ENCODE assay signal across 27 cellular contexts in the genomic region with DNA sequence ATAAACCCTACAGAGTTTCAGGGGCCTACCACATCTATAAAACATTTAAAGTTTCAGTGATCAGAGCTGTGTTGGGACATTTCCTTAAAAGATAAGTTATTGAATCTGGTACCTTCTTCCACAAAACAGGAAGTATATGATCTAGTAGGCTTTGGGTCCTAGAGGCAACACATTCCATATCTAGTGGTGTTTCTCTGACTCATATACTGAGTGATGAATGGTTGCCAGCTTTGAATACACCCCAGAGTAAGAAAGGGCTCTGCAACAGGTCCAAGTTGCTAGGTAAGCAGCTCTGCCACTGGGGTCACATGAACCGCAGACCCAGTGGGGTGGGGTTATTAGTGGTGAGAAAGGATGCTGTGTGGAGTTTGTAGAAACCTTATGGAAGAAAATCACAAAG.
"Had no signal": no experiment of that assay in that cellular context is flagged by ENCODE, and none has a peak within 500 bp of the region (broad histone marks: within the 10 kb centered on the region; RNA-seq: fewer than 3 reads in every experiment).

No MANE protein-coding gene starts in this region.

- ATAC-seq: activated naive CD4-positive, alpha-beta T cell treated with anti-CD3 and anti-CD28 coated beads, Interleukin-2, amount 50 U/mL, for 72 hours; activated naive CD8-positive, alpha-beta T cell treated with anti-CD3 and anti-CD28 coated beads, Interleukin-2, amount 50 U/mL, for 24 hours; activated T-cell treated with anti-CD3 and anti-CD28 coated beads, Interleukin-2, amount 50 U/mL, for 4 hours; body of pancreas had no signal

- H3K27ac Mint-ChIP-seq: activated CD4-positive, alpha-beta memory T cell treated with anti-CD3 and anti-CD28 coated beads for 36 hours; activated CD4-positive, alpha-beta T cell treated with anti-CD3 and anti-CD28 coated beads, Interleukin-2, amount 10 ng/mL, durations not matched to agents 7 days and 5 days; activated naive CD4-positive, alpha-beta T cell treated with anti-CD3 and anti-CD28 coated beads, Interleukin-2, amount 50 U/mL, for 72 hours; activated naive CD8-positive, alpha-beta T cell treated with anti-CD3 and anti-CD28 coated beads, Interleukin-2, amount 50 U/mL, for 24 hours; T-helper 1 cell treated with Interleukin-12 subunit alpha and Interleukin-12 subunit beta and Interleukin-4 antibody, amounts not matched to agents 30 μg/mL and 1 μg/mL, for 36 hours had no signal

- H3K36me3 ChIP-seq: ascending aorta, cardiac muscle cell, MG63, SJSA1 had no signal

- H3K4me1 ChIP-seq: ascending aorta, body of pancreas, SJSA1 had no signal

- H3K4me3 Mint-ChIP-seq: activated CD4-positive, alpha-beta memory T cell treated with anti-CD3 and anti-CD28 coated beads for 36 hours; activated CD4-positive, alpha-beta T cell treated with anti-CD3 and anti-CD28 coated beads, Interleukin-2, amount 10 ng/mL, durations not matched to agents 7 days and 5 days; activated naive CD8-positive, alpha-beta T cell treated with anti-CD3 and anti-CD28 coated beads, Interleukin-2, amount 50 U/mL, for 24 hours; activated T-cell treated with anti-CD3 and anti-CD28 coated beads, Interleukin-2, amount 50 U/mL, for 4 hours; T-helper 1 cell treated with Interleukin-12 subunit alpha and Interleukin-12 subunit beta and Interleukin-4 antibody, amounts not matched to agents 30 μg/mL and 1 μg/mL, for 36 hours had no signal

- H3K9me3 ChIP-seq: ascending aorta, body of pancreas, MG63, SJSA1 had no signal

- H3K9ac ChIP-seq: KMS-11 had no signal

- H3K27ac ChIP-seq: ascending aorta, body of pancreas, cardiac muscle cell, KMS-11, PC-9, SJSA1, VCaP had no signal

- H3K27me3 ChIP-seq: ascending aorta, body of pancreas, cardiac muscle cell, MG63, SJSA1 had no signal

- DNase-seq: activated CD4-positive, alpha-beta memory T cell treated with anti-CD3 and anti-CD28 coated beads for 36 hours; activated CD4-positive, alpha-beta T cell treated with anti-CD3 and anti-CD28 coated beads, Interleukin-2, amount 10 ng/mL, durations not matched to agents 7 days and 5 days; activated CD4-positive, CD25-positive, alpha-beta regulatory T cell; activated CD8-positive, alpha-beta memory T cell treated with anti-CD3 and anti-CD28 coated beads for 24 hours; activated effector memory CD4-positive, alpha-beta T cell treated with anti-CD3 and anti-CD28 coated beads, Interleukin-2, amount 50 U/mL, for 16 hours; activated naive CD4-positive, alpha-beta T cell treated with Interleukin-2 at 50 U/mL for 16 hours; activated naive CD8-positive, alpha-beta T cell treated with anti-CD3 and anti-CD28 coated beads, Interleukin-2, amount 50 U/mL, for 24 hours; activated T-cell treated with anti-CD3 and anti-CD28 coated beads, Interleukin-2, amount 50 U/mL, for 4 hours; amniotic stem cell; body of pancreas; MG63; NCI-H1105 treated with DMSO at 0.1 percent for 48 hours; NCI-H1436 treated with DMSO at 0.1 percent for 48 hours; NCI-H187; NCI-H2081; NCI-H446; PC-9; RPMI8226; SHP77; T-helper 9 cell had no signal

- H3K4me3 ChIP-seq: ascending aorta, body of pancreas, cardiac muscle cell, MG63, PC-9, SJSA1 had no signal

- H3K4me2 ChIP-seq: KMS-11, PC-9 had no signal

- H3K27me3 Mint-ChIP-seq: activated CD4-positive, alpha-beta memory T cell treated with anti-CD3 and anti-CD28 coated beads for 36 hours; activated CD4-positive, alpha-beta T cell treated with anti-CD3 and anti-CD28 coated beads, Interleukin-2, amount 10 ng/mL, durations not matched to agents 7 days and 5 days; activated naive CD8-positive, alpha-beta T cell treated with anti-CD3 and anti-CD28 coated beads, Interleukin-2, amount 50 U/mL, for 24 hours had no signal
